ENCODE assay signal across 10 cellular contexts in the genomic region with DNA sequence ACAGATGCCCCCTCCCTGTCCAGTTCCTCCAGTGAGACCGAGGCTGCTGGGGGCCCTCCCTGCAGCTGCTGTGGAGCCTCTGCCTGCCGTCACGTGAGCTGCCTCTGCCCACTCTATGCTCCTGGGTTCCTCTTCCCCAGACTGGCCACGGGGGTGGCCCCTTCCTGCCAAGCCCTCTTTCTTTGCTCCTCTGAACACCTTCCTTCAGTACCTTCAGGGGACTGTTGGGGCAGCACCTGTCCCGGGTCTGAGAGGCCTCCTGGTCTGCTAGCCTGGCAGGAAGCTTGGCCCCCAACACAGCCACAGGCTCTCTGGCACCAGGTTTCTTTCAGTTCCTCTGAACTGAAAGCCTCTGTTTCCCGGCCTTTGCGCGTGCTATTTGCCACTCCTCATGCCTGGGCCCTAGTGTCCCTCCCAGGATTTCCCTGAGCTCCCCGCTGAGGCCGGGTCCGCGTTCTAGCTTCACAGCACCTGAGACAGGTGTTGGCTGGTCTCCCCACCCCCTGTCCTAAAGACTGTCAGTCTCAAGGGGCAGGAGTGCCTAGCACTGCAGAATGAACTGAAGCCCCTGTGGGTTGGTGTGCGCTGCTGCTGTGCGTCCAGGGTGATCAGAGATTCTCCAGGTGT. TPM values are rescaled to one million over a fixed set of nuclear protein-coding genes. Genes with fewer than 3 reads are reported as not detected.
A peak's percentile ranks its signal among the peaks of the same experiment; 100 is the strongest.
DNase-seq lines count a peak whose midpoint lies in the region; ATAC-seq and TF ChIP-seq lines count a peak whose summit lies in the region.
"Had no signal": no experiment of that assay in that cellular context is flagged by ENCODE, and none has a peak within 500 bp of the region (broad histone marks: within the 10 kb centered on the region; RNA-seq: fewer than 3 reads in every experiment).

No MANE protein-coding gene starts in this region.

- no peaks in the 10 kb centered on the region for H3K27me3 ChIP-seq in H9 (ENCODE audit: insufficient read depth, low read length)
- H3K27me3 ChIP-seq in muscle layer of duodenum (ENCODE audit: low read depth, low read length): no peaks in the 10 kb centered on the region

- no peak overlapping the region for H3K4me2 ChIP-seq in H9 (ENCODE audit: insufficient read depth, insufficient read length, low read length)

- H3K23me2 ChIP-seq in H9 (ENCODE audit: insufficient read length, low read depth, low read length, poor library complexity, severe bottlenecking): no peaks in the 10 kb centered on the region

- no peak overlapping the region for H4K8ac ChIP-seq in H9 (replicated peaks; ENCODE audit: insufficient read length, low read depth, low read length)

- no peak overlapping the region for H3K4me3 Mint-ChIP-seq in H9

- whole genome bisulfite sequencing in H9 (ENCODE audit: extremely low coverage, insufficient read length, low lambda C conversion rate): no CpG with 5 or more reads among the region's 14 CpGs

- H2BK120ac ChIP-seq in H9 (ENCODE audit: low read depth, low read length, poor library complexity, severe bottlenecking): no peak overlapping the region

- H3K27me3 Mint-ChIP-seq in H9 (ENCODE audit: low read depth): peaks cover 2% of the 10 kb centered on the region

- H2AK5ac ChIP-seq in H9 (ENCODE audit: insufficient read length, low read length): no peak overlapping the region

- no peaks in the 10 kb centered on the region for H4K20me1 ChIP-seq in H9 (ENCODE audit: control insufficient read depth, insufficient read depth, insufficient read length)

- H3K18ac ChIP-seq in H9 (ENCODE audit: insufficient read length, low read depth, low read length): no peak overlapping the region

- H3K79me2 ChIP-seq in H9 (ENCODE audit: insufficient read depth, low read length): no peaks in the 10 kb centered on the region

- no peak overlapping the region for H3K4ac ChIP-seq in H9 (ENCODE audit: low read depth, low read length)

- H3T11ph ChIP-seq in H9 (ENCODE audit: low read length): no peak overlapping the region

- H2BK5ac ChIP-seq in H9 (ENCODE audit: insufficient read length, low read length): no peak overlapping the region

- no peaks in the 10 kb centered on the region for H3K79me1 ChIP-seq in H9 (ENCODE audit: insufficient read depth, low read depth, low read length, poor library complexity, severe bottlenecking)

- no peak overlapping the region for H2BK12ac ChIP-seq in H9 (ENCODE audit: insufficient read length, low read depth, low read length)

- TF ChIP-seq CTCF in GM12873 (IDR thresholded peaks at IDR 0.05; ENCODE audit: insufficient read depth, low read depth, low read length, missing control alignments): peak; percentile 52
- 0 out of 3 replicates have a peak, but pooled peaks have one; percentile 14 for TF ChIP-seq CTCF in H9 (conservative IDR thresholded peaks at IDR 0.05)

- no peak for ATAC-seq in GM18519 (IDR thresholded peaks at IDR 0.05; ENCODE audit: low FRiP score, unreplicated experiment)

- no peak overlapping the region for H2BK20ac ChIP-seq in H9 (ENCODE audit: low read depth, low read length, poor library complexity, severe bottlenecking)

- H2BK15ac ChIP-seq in H9 (ENCODE audit: low read depth, low read length): no peak overlapping the region

- H3K56ac ChIP-seq in H9 (ENCODE audit: insufficient read length, low read depth, low read length): no peak overlapping the region

- DNase-seq in H9 (no peak), SKM-1 treated with dmso at 0.1 percent for 144 hours (lab: John Stamatoyannopoulos, UW; ENCODE audit: unreplicated experiment) (peak; percentile 19), hepatic stellate cell (ENCODE audit: low spot score) (no peak), NCI-H524 (lab: John Stamatoyannopoulos, UW) (no peak), mucosa of gallbladder (ENCODE audit: low spot score) (no peak)
- DNase-seq: SW 1271 had no signal

- H3K36me3 ChIP-seq in muscle layer of duodenum (ENCODE audit: control insufficient read depth in 1 of 2, insufficient read depth in 2 of 2, low read length in 2 of 2): no peaks in the 10 kb centered on the region

- H3K9me3 ChIP-seq in H9 (ENCODE audit: control insufficient read depth, low read depth, low read length): no peaks in the 10 kb centered on the region
- H3K9me3 ChIP-seq in muscle layer of duodenum (ENCODE audit: control insufficient read depth in 1 of 2, low read length in 2 of 2): no peaks in the 10 kb centered on the region

- H2AFZ ChIP-seq in H9 (ENCODE audit: low read length): no peak overlapping the region

- H3K4me3 ChIP-seq in muscle layer of duodenum (ENCODE audit: low read depth in 1 of 2, low read length in 2 of 2): no peak overlapping the region

- H3K36me3 Mint-ChIP-seq in H9 (ENCODE audit: insufficient read depth in 1 of 3, low read depth in 3 of 3): no peaks in the 10 kb centered on the region

- H3K9ac ChIP-seq in H9 (ENCODE audit: extremely low read depth, insufficient read length, low read length): no peak overlapping the region

- no peak overlapping the region for H3K23ac ChIP-seq in H9 (ENCODE audit: insufficient read length, low read depth, low read length)

- H3K27ac ChIP-seq in H9 (ENCODE audit: insufficient read length, low read depth, low read length) (no peak overlapping the region), muscle layer of duodenum (ENCODE audit: low read length) (peak overlapping the region; percentile 56)

- peak overlapping the region in 1 of 3 experiments; percentile 18; a peak in 1 of 7 replicates for H3K27ac Mint-ChIP-seq in H9

- no peaks in the 10 kb centered on the region; the same call in 1 of the 2 replicates for H3K4me1 ChIP-seq in H9 (ENCODE audit: insufficient read depth, low read length)
- peaks cover 0 to 7% of the 10 kb centered on the region in 2 donors for H3K4me1 ChIP-seq in muscle layer of duodenum (ENCODE audit: control insufficient read depth in 1 of 2, insufficient read depth in 2 of 2, low read length in 2 of 2)

- H3K4me1 Mint-ChIP-seq in H9: peaks cover 12 to 24% of the 10 kb centered on the region in 2 experiments

- H3K9me3 Mint-ChIP-seq in H9: no peaks in the 10 kb centered on the region

- H3K14ac ChIP-seq in H9 (ENCODE audit: insufficient read depth, low read length): no peak overlapping the region

- no peak overlapping the region for H4K91ac ChIP-seq in H9 (ENCODE audit: insufficient read length, low read depth, low read length)

- no peak overlapping the region for H4K5ac ChIP-seq in H9 (ENCODE audit: insufficient read length, low read depth, low read length)

RNA-seq across cellular contexts. Expression of a gene that starts 6.6 kb away (rescaled TPM):
- total RNA-seq in H9 (2021): 176 and 184 TPM in 2 replicates
- total RNA-seq in mucosa of gallbladder: 246 TPM

RNA-seq across cellular contexts. Expression of a gene that starts 13.0 kb away (rescaled TPM):
- total RNA-seq in H9 (2021): 56.4 and 61.5 TPM in 2 replicates
- 60.9 TPM for total RNA-seq in mucosa of gallbladder

RNA-seq across cellular contexts. Expression of a gene that starts 24.0 kb away (rescaled TPM):
- total RNA-seq in H9 (2021) (not detected in 2 replicates), mucosa of gallbladder (1.8 TPM)
- total RNA-seq: kidney epithelial cell had no signal

RNA-seq across cellular contexts. Expression of a gene that starts 30.7 kb away (rescaled TPM):
- total RNA-seq in H9 (2021) (32.8 and 34.0 TPM in 2 replicates), mucosa of gallbladder (72.0 TPM)

RNA-seq across cellular contexts. Expression of a gene that starts 32.2 kb away (rescaled TPM):
- total RNA-seq in H9 (2021): 19.0 and 19.8 TPM in 2 replicates
- total RNA-seq in mucosa of gallbladder: 20.6 TPM
